Comparison of ENCODE assay signal across 27 cellular contexts in genomic region chr4:94887027-94887426, GRCh38.
"Had no signal": no experiment of that assay in that cellular context is flagged by ENCODE, and none has a peak within 500 bp of the region (broad histone marks: within the 10 kb centered on the region; RNA-seq: fewer than 3 reads in every experiment).

No MANE protein-coding gene starts in this region.

- DNase-seq: colonic mucosa; cortex of kidney; effector CD8-positive, alpha-beta T cell; effector memory CD8-positive, alpha-beta T cell; endodermal cell; erythroblast; esophagus squamous epithelium; foreskin fibroblast; foreskin melanocyte; gastrocnemius medialis; glutamatergic neuron; head of caudate nucleus; heart right ventricle; hippocampal formation; left cardiac atrium; left lung; left ventricle myocardium superior; lower lobe of right lung; mesendoderm; midbrain had no signal

- H3K27me3 Mint-ChIP-seq: dendritic cell treated with granulocyte-macrophage colony-stimulating factor and Interleukin-4, amounts not matched to agents 40 ng/mL and 50 ng/mL, for 4 days; effector memory CD8-positive, alpha-beta T cell had no signal

- H3K27ac ChIP-seq: colonic mucosa, epithelial cell of prostate, esophagus squamous epithelium, gastrocnemius medialis, heart right ventricle, left lung, lower lobe of right lung had no signal

- FAIRE-seq: endometrium, islet of Langerhans, keratinocyte had no signal

- H3K36me3 ChIP-seq: colonic mucosa, esophagus squamous epithelium, gastrocnemius medialis, heart right ventricle, left lung, lower lobe of right lung had no signal

- H3K4me1 Mint-ChIP-seq: memory B cell had no signal

- H3K9me3 Mint-ChIP-seq: dendritic cell treated with granulocyte-macrophage colony-stimulating factor and Interleukin-4, amounts not matched to agents 40 ng/mL and 50 ng/mL, for 4 days; effector memory CD8-positive, alpha-beta T cell had no signal

- H3K4me3 Mint-ChIP-seq: dendritic cell treated with granulocyte-macrophage colony-stimulating factor and Interleukin-4, amounts not matched to agents 40 ng/mL and 50 ng/mL, for 4 days; effector memory CD8-positive, alpha-beta T cell; endodermal cell; memory B cell had no signal

- ATAC-seq: effector memory CD8-positive, alpha-beta T cell; esophagus mucosa; gastrocnemius medialis; heart right ventricle; left cardiac atrium; left lung; left ventricle myocardium superior; lower lobe of right lung had no signal

- H3K36me3 Mint-ChIP-seq: memory B cell had no signal

- H3K4me3 ChIP-seq: colonic mucosa, esophagus squamous epithelium, gastrocnemius medialis, heart right ventricle, left lung, lower lobe of right lung had no signal

- H3K9me3 ChIP-seq: colonic mucosa, esophagus squamous epithelium, gastrocnemius medialis, lower lobe of right lung had no signal

- H3K4me1 ChIP-seq: colonic mucosa, esophagus squamous epithelium, gastrocnemius medialis, heart right ventricle, left lung, lower lobe of right lung had no signal

- H3K27me3 ChIP-seq: colonic mucosa, esophagus squamous epithelium, gastrocnemius medialis, left lung had no signal

- H3K27ac Mint-ChIP-seq: dendritic cell treated with granulocyte-macrophage colony-stimulating factor and Interleukin-4, amounts not matched to agents 40 ng/mL and 50 ng/mL, for 4 days; effector memory CD8-positive, alpha-beta T cell; endodermal cell; memory B cell had no signal
